8 cellular contexts compared by ENCODE assay signal in the genomic region with DNA sequence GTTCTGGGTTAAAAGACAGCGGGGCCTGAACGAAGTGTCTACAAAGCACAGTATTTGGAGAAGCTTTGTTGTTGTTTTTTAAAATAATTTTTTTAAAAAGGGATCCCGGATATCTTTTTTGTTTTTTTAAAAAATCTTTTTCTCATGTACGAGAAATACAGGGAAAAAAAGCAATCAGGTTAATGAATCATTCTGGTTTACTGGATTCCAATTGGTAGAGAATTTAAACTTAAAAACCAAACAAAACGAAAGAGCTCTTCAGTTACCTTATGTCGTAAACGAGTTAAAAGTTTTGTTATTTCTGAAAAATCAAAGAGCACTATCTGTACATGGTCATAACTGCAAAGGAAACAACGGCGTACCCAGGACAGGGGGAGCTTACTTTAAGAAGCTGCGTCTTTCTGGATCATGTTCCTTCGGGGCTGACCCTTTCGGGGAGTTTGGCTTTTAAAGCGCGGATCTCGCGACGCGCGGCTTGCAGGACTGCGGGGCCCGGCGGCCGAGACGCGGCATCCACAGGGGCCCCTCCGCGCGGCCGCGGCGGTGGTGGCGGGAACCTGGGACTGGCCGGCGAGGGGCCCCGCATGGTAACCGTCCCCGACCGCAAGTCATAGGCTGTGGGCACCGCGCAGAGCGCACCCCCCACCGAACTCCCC. TPM values are rescaled to one million over a fixed set of nuclear protein-coding genes. Genes with fewer than 3 reads are reported as not detected.
A peak's percentile ranks its signal among the peaks of the same experiment; 100 is the strongest.
DNase-seq lines count a peak whose midpoint lies in the region; ATAC-seq and TF ChIP-seq lines count a peak whose summit lies in the region.

No MANE protein-coding gene starts in this region.

- no TSS peak for BruUV-seq in Calu3 (replicated peaks; lab: Mats Ljungman, UMichigan)

- ATAC-seq in activated T-cell treated with anti-CD3 and anti-CD28 coated beads, Interleukin-2, amount 50 U/mL, for 72 hours (replicated peaks in 1 of 2): peak; percentile 54 to 56
- ATAC-seq in HG03135 (IDR thresholded peaks at IDR 0.05; ENCODE audit: unreplicated experiment): no peak
- no peak for ATAC-seq in GM21528 (IDR thresholded peaks at IDR 0.05; ENCODE audit: low FRiP score, unreplicated experiment)

- intact Hi-C loops in Calu3 (cut with micrococcal nuclease; ENCODE audit: unreplicated experiment): no loop called here

- POLR2A ChIA-PET in HEK293 (lab: Yijun Ruan, JAX): interaction anchor here (0.7 to 1.5 kb wide), 8 partner anchors 30 to 754 kb away, joined by 3 to 11 read pairs (median 4); partner anchors contain the start of gene BCLAF1

- TF ChIP-seq CTCF in Calu3 (IDR thresholded peaks at IDR 0.05; ENCODE audit: unreplicated experiment) (no peak), HEK293 (tag by site-specific recombination; IDR thresholded peaks at IDR 0.05) (no peak)

- H3K9me3 ChIP-seq in HEK293 (ENCODE audit: control insufficient read depth, insufficient read depth, low read depth, low read length): no peaks in the 10 kb centered on the region

- no peaks in the 10 kb centered on the region for H3K9me3 Mint-ChIP-seq in Calu3 (ENCODE audit: low read depth, unreplicated experiment)
- no peaks in the 10 kb centered on the region for H3K9me3 Mint-ChIP-seq in activated T-cell treated with anti-CD3 and anti-CD28 coated beads, Interleukin-2, amount 50 U/mL, for 72 hours

- no peaks in the 10 kb centered on the region for H3K36me3 ChIP-seq in HEK293 (ENCODE audit: control insufficient read depth in 2 of 2, insufficient read depth in 1 of 2, low read length in 2 of 2)

- peak overlapping the region; percentile 57 for H3K4me3 ChIP-seq in HEK293 (ENCODE audit: low read depth, low read length)

- H3K27ac Mint-ChIP-seq in Calu3 (ENCODE audit: unreplicated experiment): no peak overlapping the region
- no peak overlapping the region for H3K27ac Mint-ChIP-seq in activated T-cell treated with anti-CD3 and anti-CD28 coated beads, Interleukin-2, amount 50 U/mL, for 72 hours

- CTCF ChIA-PET in Calu3 (lab: Charles Lee): interaction anchor here (0.7 to 0.9 kb wide), 2 partner anchors 75 to 477 kb away, joined by 4 to 5 read pairs; no protein-coding TSS in a partner anchor
- CTCF ChIA-PET in HEK293 (lab: Yijun Ruan, JAX): interaction anchor here (0.7 to 1.6 kb wide), 15 partner anchors 10 to 868 kb away, joined by 3 to 5 read pairs (median 3); no protein-coding TSS in a partner anchor

- H3K27me3 Mint-ChIP-seq in Calu3 (ENCODE audit: unreplicated experiment): no peaks in the 10 kb centered on the region
- H3K27me3 Mint-ChIP-seq in activated T-cell treated with anti-CD3 and anti-CD28 coated beads, Interleukin-2, amount 50 U/mL, for 72 hours (ENCODE audit: low read depth): peaks cover 89% of the 10 kb centered on the region

- peak overlapping the region; percentile 72 for H3K4me3 Mint-ChIP-seq in Calu3 (ENCODE audit: low read depth, unreplicated experiment)
- peak overlapping the region; percentile 78 to 90 for H3K4me3 Mint-ChIP-seq in activated T-cell treated with anti-CD3 and anti-CD28 coated beads, Interleukin-2, amount 50 U/mL, for 72 hours

- peaks cover 10% of the 10 kb centered on the region; the same call in 1 of the 2 replicates for H3K4me1 ChIP-seq in HEK293 (ENCODE audit: control insufficient read depth, insufficient read depth, low read length)

- no peaks in the 10 kb centered on the region for H3K4me1 Mint-ChIP-seq in Calu3 (ENCODE audit: low read depth, unreplicated experiment)
- H3K4me1 Mint-ChIP-seq in activated T-cell treated with anti-CD3 and anti-CD28 coated beads, Interleukin-2, amount 50 U/mL, for 72 hours (ENCODE audit: low read depth): peaks cover 6% of the 10 kb centered on the region

- no peak for DNase-seq in Calu3
- peak in 1 of 2 donors; percentile 21 for DNase-seq in activated T-cell treated with anti-CD3 and anti-CD28 coated beads, Interleukin-2, amount 50 U/mL, for 72 hours
- peak; percentile 8 for DNase-seq in globus pallidus (ENCODE audit: low spot score)
- peak; percentile 3 for DNase-seq in non-pigmented ciliary epithelial cell (ENCODE audit: low read depth)
- no peak for DNase-seq in NCI-H2029 (lab: John Stamatoyannopoulos, UW)

- H3K27ac ChIP-seq in HEK293 (ENCODE audit: extremely low read depth, low read depth, low read length): peak overlapping the region; percentile 83; the same call in 1 of the 2 replicates

- H3K36me3 Mint-ChIP-seq in Calu3 (ENCODE audit: insufficient read depth, unreplicated experiment): peaks cover 8% of the 10 kb centered on the region
- no peaks in the 10 kb centered on the region for H3K36me3 Mint-ChIP-seq in activated T-cell treated with anti-CD3 and anti-CD28 coated beads, Interleukin-2, amount 50 U/mL, for 72 hours (ENCODE audit: insufficient read depth in 2 of 2)

TF ChIP-seq in HEK293, 187 proteins besides CTCF, POLR2A, EP300 and RAD21 (continues in another document):
- no peak for TF ChIP-seq ZNF555 (tag by site-specific recombination; conservative IDR thresholded peaks at IDR 0.05)
- TF ChIP-seq ZBTB49 (tag by site-specific recombination; IDR thresholded peaks at IDR 0.05; ENCODE audit: low read depth): no peak
- TF ChIP-seq ZFHX2 (tag by site-specific recombination; conservative IDR thresholded peaks at IDR 0.05): no peak
- TF ChIP-seq ZNF585B (tag by site-specific recombination; IDR thresholded peaks at IDR 0.05): no peak
- TF ChIP-seq ZNF354C (tag by site-specific recombination; IDR thresholded peaks at IDR 0.05; ENCODE audit: borderline replicate concordance, low read depth): no peak
- no peak for TF ChIP-seq ZNF274 (IDR thresholded peaks at IDR 0.05; ENCODE audit: low read length)
- no peak for TF ChIP-seq ZNF274 (tag by site-specific recombination; IDR thresholded peaks at IDR 0.05; ENCODE audit: borderline replicate concordance)
- no peak for TF ChIP-seq ZNF530 (tag by site-specific recombination; IDR thresholded peaks at IDR 0.05; ENCODE audit: low read depth)
- TF ChIP-seq ZNF510 (tag by site-specific recombination; IDR thresholded peaks at IDR 0.05; ENCODE audit: insufficient replicate concordance): no peak
- peak; percentile 39; the same call in 1 of the 2 replicates for TF ChIP-seq ZNF335 (tag by site-specific recombination; conservative IDR thresholded peaks at IDR 0.05)
- TF ChIP-seq ZNF133 (tag by site-specific recombination; IDR thresholded peaks at IDR 0.05): no peak
- TF ChIP-seq KLF8 (tag by site-specific recombination; IDR thresholded peaks at IDR 0.05): no peak
- TF ChIP-seq ZNF48 (tag by site-specific recombination; IDR thresholded peaks at IDR 0.05): no peak
- no peak for TF ChIP-seq ZNF654 (tag by site-specific recombination; IDR thresholded peaks at IDR 0.05; ENCODE audit: low read depth)
- TF ChIP-seq ZNF544 (tag by site-specific recombination; IDR thresholded peaks at IDR 0.05): no peak
- TF ChIP-seq ZNF518A (tag by site-specific recombination; conservative IDR thresholded peaks at IDR 0.05; ENCODE audit: low read depth): no peak

RNA-seq across cellular contexts. Expression of gene IL20RA, which starts 0.9 kb away (rescaled TPM):
- 2.4 and 3.1 TPM in 2 replicates for total RNA-seq in Calu3 (2022)
- total RNA-seq in activated T-cell treated with anti-CD3 and anti-CD28 coated beads, Interleukin-2, amount 50 U/mL, for 72 hours: not detected

Comparison
In these comparisons a context has a peak if more than half of its experiments do, and no peak if none do; other contexts are left out.
1. DNase-seq: peak in globus pallidus (single experiment) and non-pigmented ciliary epithelial cell (single experiment); none in Calu3 (single experiment) and NCI-H2029 (single experiment).
2. ATAC-seq: peak in activated T-cell treated with anti-CD3 and anti-CD28 coated beads, Interleukin-2, amount 50 U/mL, for 72 hours (2 of 2); none in HG03135 (single experiment) and GM21528 (single experiment).